ENCODE assay signal across 16 cellular contexts in genomic region chr14:96698846-96699543, GRCh38.
DNase-seq lines count a peak whose midpoint lies in the region; ATAC-seq and TF ChIP-seq lines count a peak whose summit lies in the region.
"Had no signal": no experiment of that assay in that cellular context is flagged by ENCODE, and none has a peak within 500 bp of the region (broad histone marks: within the 10 kb centered on the region; RNA-seq: fewer than 3 reads in every experiment).

No MANE protein-coding gene starts in this region.

- peak; percentile 24 for DNase-seq in stimulated activated naive CD8-positive, alpha-beta T cell treated with anti-CD3 and anti-CD28 coated beads, Interleukin-15, Interleukin-2, amounts not matched to agents 100 U/mL and 50 U/mL, for 24 hours
- no peak for DNase-seq in stimulated activated naive CD8-positive, alpha-beta T cell treated with anti-CD3 and anti-CD28 coated beads, Interleukin-15, amount 100 ng/mL, for 72 hours
- peak; percentile 34 to 35 for DNase-seq in activated CD4-positive, alpha-beta T cell treated with anti-CD3 and anti-CD28 coated beads, Interleukin-2, amount 50 U/mL, for 48 hours
- DNase-seq in SKM-1 (lab: John Stamatoyannopoulos, UW; ENCODE audit: unreplicated experiment) (no peak), testis (no peak), DMS114 treated with DMSO at 0.1 percent for 48 hours (lab: John Stamatoyannopoulos, UW; ENCODE audit: unreplicated experiment) (no peak), mucosa of descending colon (no peak)
- DNase-seq: activated gamma-delta T cell treated with Interleukin-2 at 50 U/mL for 16 hours, BE2C, heart left ventricle, Kasumi-1, NCI-H524 treated with DMSO at 0.1 percent for 48 hours had no signal

- no peak overlapping the region for H3K27ac Mint-ChIP-seq in stimulated activated naive CD8-positive, alpha-beta T cell treated with anti-CD3 and anti-CD28 coated beads, Interleukin-15, amount 100 ng/mL, for 72 hours
- H3K27ac Mint-ChIP-seq: stimulated activated naive CD8-positive, alpha-beta T cell treated with anti-CD3 and anti-CD28 coated beads, Interleukin-15, Interleukin-2, amounts not matched to agents 100 ng/mL and 50 ng/mL, for 24 hours; T-helper 1 cell treated with Interleukin-12 subunit alpha and Interleukin-12 subunit beta and Interleukin-4 antibody, amounts not matched to agents 30 μg/mL and 1 μg/mL, for 36 hours had no signal

- H3K27me3 Mint-ChIP-seq in stimulated activated naive CD8-positive, alpha-beta T cell treated with anti-CD3 and anti-CD28 coated beads, Interleukin-15, amount 100 ng/mL, for 72 hours, result peaks cover 24% of the 10 kb centered on the region

- H3K9me3 Mint-ChIP-seq in stimulated activated naive CD8-positive, alpha-beta T cell treated with anti-CD3 and anti-CD28 coated beads, Interleukin-15, amount 100 ng/mL, for 72 hours, result no peaks in the 10 kb centered on the region
- H3K9me3 Mint-ChIP-seq: stimulated activated naive CD8-positive, alpha-beta T cell treated with anti-CD3 and anti-CD28 coated beads, Interleukin-15, Interleukin-2, amounts not matched to agents 100 ng/mL and 50 ng/mL, for 24 hours; T-helper 1 cell treated with Interleukin-12 subunit alpha and Interleukin-12 subunit beta and Interleukin-4 antibody, amounts not matched to agents 30 μg/mL and 1 μg/mL, for 36 hours had no signal

- peak; percentile 38 for ATAC-seq in stimulated activated naive CD8-positive, alpha-beta T cell treated with anti-CD3 and anti-CD28 coated beads, Interleukin-15, Interleukin-2, amounts not matched to agents 100 U/mL and 50 U/mL, for 24 hours
- no peak for ATAC-seq in stimulated activated naive CD8-positive, alpha-beta T cell treated with anti-CD3 and anti-CD28 coated beads, Interleukin-15, amount 100 ng/mL, for 72 hours
- peak; percentile 77 for ATAC-seq in HG02870 (IDR thresholded peaks at IDR 0.05; ENCODE audit: unreplicated experiment)
- ATAC-seq in mucosa of descending colon, result no peak
- ATAC-seq: heart left ventricle had no signal

- no peaks in the 10 kb centered on the region for H3K9me3 ChIP-seq in testis
- no peaks in the 10 kb centered on the region for H3K9me3 ChIP-seq in mucosa of descending colon
- H3K9me3 ChIP-seq: BE2C, heart left ventricle had no signal

- no peaks in the 10 kb centered on the region for H3K36me3 ChIP-seq in testis (ENCODE audit: low read depth, missing control alignments)
- H3K36me3 ChIP-seq in mucosa of descending colon (ENCODE audit: low read depth), result no peaks in the 10 kb centered on the region
- H3K36me3 ChIP-seq: BE2C, heart left ventricle had no signal

- H3K4me1 ChIP-seq in testis (no peaks in the 10 kb centered on the region), mucosa of descending colon (ENCODE audit: low read depth) (no peaks in the 10 kb centered on the region)
- H3K4me1 ChIP-seq: BE2C, heart left ventricle had no signal

- no peaks in the 10 kb centered on the region for H3K27me3 ChIP-seq in testis
- H3K27me3 ChIP-seq: BE2C had no signal

- no peak overlapping the region for H3K4me3 Mint-ChIP-seq in stimulated activated naive CD8-positive, alpha-beta T cell treated with anti-CD3 and anti-CD28 coated beads, Interleukin-15, amount 100 ng/mL, for 72 hours
- H3K4me3 Mint-ChIP-seq: stimulated activated naive CD8-positive, alpha-beta T cell treated with anti-CD3 and anti-CD28 coated beads, Interleukin-15, Interleukin-2, amounts not matched to agents 100 ng/mL and 50 ng/mL, for 24 hours; T-helper 1 cell treated with Interleukin-12 subunit alpha and Interleukin-12 subunit beta and Interleukin-4 antibody, amounts not matched to agents 30 μg/mL and 1 μg/mL, for 36 hours had no signal

- intact Hi-C loops in testis (cut with DNase I; ENCODE audit: low total_unique reads), result no loop called here
- intact Hi-C loops in mucosa of descending colon (cut with DNase I, micrococcal nuclease), result no loop called here

- TF ChIP-seq CTCF in testis (IDR thresholded peaks at IDR 0.05) (peak in 1 of 3 experiments; percentile 16), mucosa of descending colon (IDR thresholded peaks at IDR 0.05) (no peak)

- no peak overlapping the region for H3K27ac ChIP-seq in testis
- H3K27ac ChIP-seq: coronary artery, heart left ventricle had no signal

- H3K4me1 Mint-ChIP-seq in stimulated activated naive CD8-positive, alpha-beta T cell treated with anti-CD3 and anti-CD28 coated beads, Interleukin-15, amount 100 ng/mL, for 72 hours, result no peaks in the 10 kb centered on the region

- H3K4me3 ChIP-seq in testis (no peak overlapping the region), mucosa of descending colon (no peak overlapping the region)
- H3K4me3 ChIP-seq: coronary artery, heart left ventricle had no signal

- 70 to 75% methylated on average over 17 of the region's 17 CpGs for WGBS in testis, 2 donors

- TF ChIP-seq POLR2A in testis (IDR thresholded peaks at IDR 0.05), result no peak

Comparison
In these comparisons a context has a peak if more than half of its experiments do, and no peak if none do; other contexts are left out.
1. ATAC-seq: peak in stimulated activated naive CD8-positive, alpha-beta T cell treated with anti-CD3 and anti-CD28 coated beads, Interleukin-15, Interleukin-2, amounts not matched to agents 100 U/mL and 50 U/mL, for 24 hours (single experiment) and HG02870 (single experiment); none in stimulated activated naive CD8-positive, alpha-beta T cell treated with anti-CD3 and anti-CD28 coated beads, Interleukin-15, amount 100 ng/mL, for 72 hours (single experiment) and mucosa of descending colon (single experiment).
2. DNase-seq: peak in stimulated activated naive CD8-positive, alpha-beta T cell treated with anti-CD3 and anti-CD28 coated beads, Interleukin-15, Interleukin-2, amounts not matched to agents 100 U/mL and 50 U/mL, for 24 hours (single experiment) and activated CD4-positive, alpha-beta T cell treated with anti-CD3 and anti-CD28 coated beads, Interleukin-2, amount 50 U/mL, for 48 hours (2 of 2); none in stimulated activated naive CD8-positive, alpha-beta T cell treated with anti-CD3 and anti-CD28 coated beads, Interleukin-15, amount 100 ng/mL, for 72 hours (0 of 2), SKM-1 (single experiment), testis (single experiment), DMS114 treated with DMSO at 0.1 percent for 48 hours (single experiment) and mucosa of descending colon (0 of 3).